20 cellular contexts compared by ENCODE assay signal in genomic region chr18:12608292-12608691, GRCh38. TPM values are rescaled to one million over a fixed set of nuclear protein-coding genes. Genes with fewer than 3 reads are reported as not detected.
DNase-seq lines count a peak whose midpoint lies in the region; TF ChIP-seq lines count a peak whose summit lies in the region.
"Had no signal": no experiment of that assay in that cellular context is flagged by ENCODE, and none has a peak within 500 bp of the region (broad histone marks: within the 10 kb centered on the region; RNA-seq: fewer than 3 reads in every experiment).

No MANE protein-coding gene starts in this region.

- no peak for TF ChIP-seq RAD21 in SK-N-SH (IDR thresholded peaks at IDR 0.05; ENCODE audit: low read length)

- H3F3A ChIP-seq in SK-N-SH (replicated peaks; ENCODE audit: insufficient read depth) = peaks cover 16% of the 10 kb centered on the region

- no peaks in the 10 kb centered on the region for H3K27me3 ChIP-seq in SK-N-SH (ENCODE audit: insufficient read depth)
- H3K27me3 ChIP-seq: spleen had no signal

- H3K27ac ChIP-seq in SK-N-SH (ENCODE audit: low read depth in 2 of 2, low read length in 1 of 2) = peak overlapping the region in 1 of 2 experiments; percentile 88; a peak in 1 of 4 replicates
- H3K27ac ChIP-seq: 22Rv1 had no signal

- no peak overlapping the region for H3K9ac ChIP-seq in SK-N-SH

- TF ChIP-seq CTCF in MCF 10A (IDR thresholded peaks at IDR 0.05; ENCODE audit: unreplicated experiment) (no peak), SK-N-SH (IDR thresholded peaks at IDR 0.05) (no peak)

- intact Hi-C loops in MCF 10A (cut with micrococcal nuclease) = loop anchor here (5.0 kb wide), 2 partner anchors 34 to 201 kb away; partner anchors contain the start of gene PRELID3A

- no peak overlapping the region for H3K4me2 ChIP-seq in SK-N-SH

- no peaks in the 10 kb centered on the region for H3K9me2 ChIP-seq in SK-N-SH

- H3K9me3 ChIP-seq in SK-N-SH = no peaks in the 10 kb centered on the region
- H3K9me3 ChIP-seq: lower lobe of right lung, spleen had no signal

- DNase-seq in A172 (ENCODE audit: low spot score) (peak; percentile 31), LHCN-M2 (ENCODE audit: low read depth) (peak; percentile 51), MCF 10A (ENCODE audit: unreplicated experiment) (peak; percentile 84), fibroblast of peridontal ligament (ENCODE audit: extremely low read depth) (peak; percentile 73), DMS114 treated with DMSO at 0.1 percent for 48 hours (lab: John Stamatoyannopoulos, UW; ENCODE audit: unreplicated experiment) (no peak), hypothalamus (lab: John Stamatoyannopoulos, UW) (no peak), SK-N-SH (no peak)
- no peak for DNase-seq in stimulated activated naive CD4-positive, alpha-beta T cell treated with Interleukin-2 at 50 U/mL for 16 hours (lab: John Stamatoyannopoulos, UW)
- DNase-seq: activated gamma-delta T cell; aorta; CD4-positive, alpha-beta memory T cell; Karpas-422; lower lobe of right lung; naive thymus-derived CD4-positive, alpha-beta T cell; NCI-H146; posterior cingulate gyrus; spleen; stimulated activated naive CD4-positive, alpha-beta T cell; T-helper 17 cell had no signal

- H3K27me3 Mint-ChIP-seq in MCF 10A (ENCODE audit: insufficient read depth, unreplicated experiment) = no peaks in the 10 kb centered on the region

- peaks cover 0 to 14% of the 10 kb centered on the region in 2 experiments; a peak in 1 of 4 replicates for H3K4me1 ChIP-seq in SK-N-SH (ENCODE audit: control insufficient read depth in 1 of 2, insufficient read depth in 2 of 2, low read depth in 1 of 2, low read length in 1 of 2)

- no TSS peak for BruUV-seq in MCF 10A (replicated peaks; lab: Mats Ljungman, UMichigan)

- H4K20me1 ChIP-seq in SK-N-SH (ENCODE audit: insufficient read depth) = no peaks in the 10 kb centered on the region

- peak overlapping the region; percentile 58 for H3K4me3 Mint-ChIP-seq in MCF 10A (ENCODE audit: unreplicated experiment)
- H3K4me3 Mint-ChIP-seq: CD4-positive, alpha-beta memory T cell; naive thymus-derived CD4-positive, alpha-beta T cell; T-helper 17 cell had no signal

- no peaks in the 10 kb centered on the region for H3K9me3 Mint-ChIP-seq in MCF 10A (ENCODE audit: unreplicated experiment)
- H3K9me3 Mint-ChIP-seq: naive thymus-derived CD4-positive, alpha-beta T cell had no signal

- WGBS in SK-N-SH (ENCODE audit: low lambda C conversion rate) = 82% methylated on average over 1 of the region's 1 CpG

- H3K36me3 Mint-ChIP-seq in MCF 10A (ENCODE audit: insufficient read depth, unreplicated experiment) = peaks cover 12% of the 10 kb centered on the region
- H3K36me3 Mint-ChIP-seq: CD4-positive, alpha-beta memory T cell; naive thymus-derived CD4-positive, alpha-beta T cell had no signal

- no peak for TF ChIP-seq EP300 in SK-N-SH (IDR thresholded peaks at IDR 0.05; ENCODE audit: borderline replicate concordance in 1 of 2, low read depth in 1 of 2, low read length in 1 of 2)

- H3K27ac Mint-ChIP-seq in MCF 10A (ENCODE audit: low read depth, unreplicated experiment) = peak overlapping the region; percentile 99
- H3K27ac Mint-ChIP-seq: CD4-positive, alpha-beta memory T cell; naive thymus-derived CD4-positive, alpha-beta T cell; T-helper 17 cell had no signal

- peaks cover 69% of the 10 kb centered on the region for H3K4me1 Mint-ChIP-seq in MCF 10A (ENCODE audit: insufficient read depth, unreplicated experiment)

- POLR2A ChIA-PET in MCF 10A (lab: Yijun Ruan, JAX) (interaction anchor here (0.6 to 5.6 kb wide), 16 partner anchors 9 to 95 kb away, joined by 3 to 52 read pairs (median 5); partner anchors contain the start of genes CEP76, PSMG2 and SPIRE1), SK-N-SH (lab: Yijun Ruan, JAX) (no interaction called here)

- no peak overlapping the region for H2AFZ ChIP-seq in SK-N-SH (ENCODE audit: low read depth)

- no peak overlapping the region for H3K4me3 ChIP-seq in SK-N-SH (ENCODE audit: low read depth in 2 of 2, low read length in 1 of 2)
- H3K4me3 ChIP-seq: lower lobe of right lung, spleen had no signal

- peaks cover 51% of the 10 kb centered on the region for H3K79me2 ChIP-seq in SK-N-SH (ENCODE audit: insufficient read depth)

- CTCF ChIA-PET in MCF 10A (lab: Yijun Ruan, JAX) (interaction anchor here (1.0 to 1.2 kb wide), 2 partner anchors 26 to 86 kb away, joined by 3 read pairs; no protein-coding TSS in a partner anchor), SK-N-SH (lab: Yijun Ruan, JAX) (no interaction called here)

- no peaks in the 10 kb centered on the region for H3K36me3 ChIP-seq in SK-N-SH (replicated peaks in 1 of 2; ENCODE audit: control insufficient read depth in 1 of 2, insufficient read depth in 2 of 2, low read length in 1 of 2)
- H3K36me3 ChIP-seq: lower lobe of right lung, spleen had no signal

TF ChIP-seq in SK-N-SH, 30 proteins besides CTCF, POLR2A, EP300 and RAD21:
- TF ChIP-seq GABPA (IDR thresholded peaks at IDR 0.05; ENCODE audit: low read depth) = no peak
- TF ChIP-seq FOSL2 (IDR thresholded peaks at IDR 0.05; ENCODE audit: borderline replicate concordance, low read depth) = no peak
- no peak for TF ChIP-seq MAX (IDR thresholded peaks at IDR 0.05; ENCODE audit: low read depth)
- TF ChIP-seq NFIC (IDR thresholded peaks at IDR 0.05; ENCODE audit: borderline replicate concordance) = no peak
- TF ChIP-seq YY1 (IDR thresholded peaks at IDR 0.05; ENCODE audit: low read depth) = no peak
- no peak for TF ChIP-seq CHD2 (IDR thresholded peaks at IDR 0.05; ENCODE audit: low read length, partially characterized antibody)
- TF ChIP-seq SIN3A (IDR thresholded peaks at IDR 0.05; ENCODE audit: borderline replicate concordance, low read depth, low read length) = no peak
- no peak for TF ChIP-seq EZH2phosphoT487 (IDR thresholded peaks at IDR 0.05; ENCODE audit: borderline replicate concordance, low read depth)
- no peak for TF ChIP-seq RXRA (IDR thresholded peaks at IDR 0.05; ENCODE audit: borderline replicate concordance, low read depth)
- no peak for TF ChIP-seq SMC3 (IDR thresholded peaks at IDR 0.05; ENCODE audit: low read depth, low read length)

RNA-seq across cellular contexts. Expression of gene SPIRE1, which starts 49.6 kb away (rescaled TPM):
- 30.4 and 33.9 TPM in 2 replicates for total RNA-seq in A172 (2014; rRNA removed; shearing (Covaris generic))
- total RNA-seq in LHCN-M2 (2014; rRNA removed) = 21.6 and 26.0 TPM in 2 replicates
- 15.9 TPM for polyA plus RNA-seq in LHCN-M2 (2012)
- 64.8 and 78.2 TPM in 2 replicates for total RNA-seq in MCF 10A (2022)
- polyA plus RNA-seq in SK-N-SH (2012; rRNA removed) = 6.7 and 8.4 TPM in 2 replicates
- 7.2 and 7.9 TPM in 2 replicates for polyA plus RNA-seq in SK-N-SH (2012; cell fraction: cytosol; rRNA removed)
- 10.2 and 17.8 TPM in 2 replicates for polyA plus RNA-seq in SK-N-SH (2012; cell fraction: nucleus; rRNA removed)

Comparison
In these comparisons a context has a peak if more than half of its experiments do, and no peak if none do; other contexts are left out.
1. DNase-seq: peak in A172 (single experiment), LHCN-M2 (single experiment), MCF 10A (single experiment) and fibroblast of peridontal ligament (single experiment); none in DMS114 treated with DMSO at 0.1 percent for 48 hours (single experiment), hypothalamus (0 of 51), SK-N-SH (single experiment) and stimulated activated naive CD4-positive, alpha-beta T cell treated with Interleukin-2 at 50 U/mL for 16 hours (single experiment).